ENCODE assay signal across 8 cellular contexts in the genomic region with DNA sequence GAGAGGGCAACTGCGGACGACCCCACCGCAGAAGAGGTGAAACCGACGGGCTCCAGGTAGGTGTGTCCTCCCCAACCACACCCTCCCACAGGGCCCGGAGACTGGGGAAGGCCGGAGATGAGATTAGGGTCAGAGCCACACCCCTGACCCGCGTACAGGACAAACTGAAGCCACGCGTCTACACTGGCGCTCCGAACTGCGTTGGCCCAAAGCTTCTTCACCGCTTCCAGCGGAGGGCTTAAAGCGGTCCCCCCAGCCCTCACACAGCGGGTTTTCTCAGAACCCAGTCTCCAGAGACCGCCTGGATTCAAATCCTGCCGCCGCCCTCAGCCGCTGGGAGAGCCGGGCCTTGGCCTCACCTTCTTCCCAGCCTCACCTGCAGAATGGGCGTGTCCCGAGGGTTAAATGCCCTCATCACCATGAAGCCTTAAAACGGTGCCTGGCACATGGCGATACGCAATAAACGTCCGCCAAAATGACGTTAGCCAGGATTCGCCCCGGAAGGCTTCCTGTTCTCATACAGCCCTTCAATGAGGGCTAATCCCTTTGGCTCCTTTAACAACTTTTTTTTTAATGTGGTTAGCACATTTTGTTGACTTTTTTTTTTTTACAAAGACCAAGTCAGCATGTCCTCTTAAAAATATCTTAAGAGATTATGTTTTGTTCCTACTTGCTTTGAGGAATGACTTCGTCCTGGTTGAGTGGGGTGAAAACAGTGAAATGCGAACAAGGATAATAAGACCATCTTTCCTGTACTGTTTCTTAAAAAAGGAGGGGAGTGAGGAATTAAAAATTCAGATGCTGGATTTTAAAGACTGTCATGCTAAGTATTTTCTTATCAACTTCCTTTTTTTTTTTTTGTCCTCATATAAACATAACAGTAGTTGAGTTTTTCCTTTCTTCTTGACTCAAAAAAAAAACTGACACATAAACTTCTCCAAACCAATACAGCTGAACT. TPM values are rescaled to one million over a fixed set of nuclear protein-coding genes. Genes with fewer than 3 reads are reported as not detected.
DNase-seq lines count a peak whose midpoint lies in the region; ATAC-seq and TF ChIP-seq lines count a peak whose summit lies in the region.

No MANE protein-coding gene starts in this region.

- no peaks in the 10 kb centered on the region for H3K36me3 Mint-ChIP-seq in H9 (ENCODE audit: insufficient read depth in 1 of 3, low read depth in 3 of 3)

- no peak overlapping the region for H3K4me2 ChIP-seq in H9 (ENCODE audit: insufficient read depth, insufficient read length, low read length)

- no peak overlapping the region for H2BK5ac ChIP-seq in H9 (ENCODE audit: insufficient read length, low read length)

- H2BK120ac ChIP-seq in H9 (ENCODE audit: low read depth, low read length, poor library complexity, severe bottlenecking), result peak overlapping the region; percentile 69

- no peaks in the 10 kb centered on the region for H3K23me2 ChIP-seq in H9 (ENCODE audit: insufficient read length, low read depth, low read length, poor library complexity, severe bottlenecking)

- peak overlapping the region; percentile 64 to 95 (median 84) for H3K27ac Mint-ChIP-seq in H9

- H2AFZ ChIP-seq in H9 (ENCODE audit: low read length), result no peak overlapping the region

- H3K4ac ChIP-seq in H9 (ENCODE audit: low read depth, low read length), result no peak overlapping the region

- H4K91ac ChIP-seq in H9 (ENCODE audit: insufficient read length, low read depth, low read length), result peak overlapping the region; percentile 28

- no peak overlapping the region for H3K4me3 Mint-ChIP-seq in H9

- no peak overlapping the region for H4K5ac ChIP-seq in H9 (ENCODE audit: insufficient read length, low read depth, low read length)

- H3T11ph ChIP-seq in H9 (ENCODE audit: low read length), result no peak overlapping the region

- no peaks in the 10 kb centered on the region for H3K79me1 ChIP-seq in H9 (ENCODE audit: insufficient read depth, low read depth, low read length, poor library complexity, severe bottlenecking)

- no peak overlapping the region for H3K23ac ChIP-seq in H9 (ENCODE audit: insufficient read length, low read depth, low read length)

- H2BK15ac ChIP-seq in H9 (ENCODE audit: low read depth, low read length), result no peak overlapping the region

- H3K9me3 ChIP-seq in H9 (ENCODE audit: control insufficient read depth, low read depth, low read length) (no peaks in the 10 kb centered on the region), psoas muscle (no peaks in the 10 kb centered on the region)

- ATAC-seq in esophagus mucosa (peak; percentile 88), psoas muscle (no peak), HG03442 (IDR thresholded peaks at IDR 0.05; ENCODE audit: unreplicated experiment) (no peak), GM19035 (IDR thresholded peaks at IDR 0.05; ENCODE audit: unreplicated experiment) (no peak), HG03354 (IDR thresholded peaks at IDR 0.05; ENCODE audit: poor library complexity, severe bottlenecking, unreplicated experiment) (no peak)

- H3K36me3 ChIP-seq in psoas muscle (ENCODE audit: insufficient read depth in 1 of 2, low read depth in 1 of 2), result no peaks in the 10 kb centered on the region

- no peak for TF ChIP-seq CTCF in H9 (conservative IDR thresholded peaks at IDR 0.05)
- no peak for TF ChIP-seq CTCF in psoas muscle (IDR thresholded peaks at IDR 0.05)

- no peak overlapping the region; the same call in 1 of the 2 replicates for H3K14ac ChIP-seq in H9 (ENCODE audit: insufficient read depth, low read length)

- no peaks in the 10 kb centered on the region for H3K27me3 ChIP-seq in H9 (ENCODE audit: insufficient read depth, low read length)
- no peaks in the 10 kb centered on the region for H3K27me3 ChIP-seq in psoas muscle (ENCODE audit: insufficient read depth in 3 of 3, low read length in 2 of 3)

- H4K20me1 ChIP-seq in H9 (ENCODE audit: control insufficient read depth, insufficient read depth, insufficient read length), result no peaks in the 10 kb centered on the region

- peaks cover 37 to 38% of the 10 kb centered on the region in 2 experiments for H3K4me1 Mint-ChIP-seq in H9

- H3K56ac ChIP-seq in H9 (ENCODE audit: insufficient read length, low read depth, low read length), result no peak overlapping the region

- H4K8ac ChIP-seq in H9 (replicated peaks; ENCODE audit: insufficient read length, low read depth, low read length), result no peak overlapping the region

- H3K4me1 ChIP-seq in H9 (ENCODE audit: insufficient read depth, low read length) (peaks cover 4% of the 10 kb centered on the region; the same call in 1 of the 2 replicates), psoas muscle (peaks cover 7% of the 10 kb centered on the region)

- in situ Hi-C loops in KBM-7 (cut with MboI; ENCODE audit: low pct_unique_long_range_greater_than_20kb, low sequenced_read_pairs), result no loop called here

- H3K79me2 ChIP-seq in H9 (ENCODE audit: insufficient read depth, low read length), result no peaks in the 10 kb centered on the region

- H3K18ac ChIP-seq in H9 (ENCODE audit: insufficient read length, low read depth, low read length), result peak overlapping the region; percentile 82

- no peaks in the 10 kb centered on the region for H3K27me3 Mint-ChIP-seq in H9 (ENCODE audit: low read depth)

- peak overlapping the region; percentile 51 for H2BK20ac ChIP-seq in H9 (ENCODE audit: low read depth, low read length, poor library complexity, severe bottlenecking)

- no peak overlapping the region for H3K9ac ChIP-seq in H9 (ENCODE audit: extremely low read depth, insufficient read length, low read length)

- DNase-seq in H9 (peak; percentile 57), T-helper 9 cell (peak; percentile 16), psoas muscle (peak in 1 of 2 donors; percentile 61), KBM-7 (no peak)

- H3K4me3 ChIP-seq in psoas muscle, result no peak overlapping the region

- H3K27ac ChIP-seq in H9 (ENCODE audit: insufficient read length, low read depth, low read length) (no peak overlapping the region), psoas muscle (peak overlapping the region; percentile 17)

- no peaks in the 10 kb centered on the region for H3K9me3 Mint-ChIP-seq in H9

- intact Hi-C loops in psoas muscle (cut with DNase I), result no loop called here

- no peak overlapping the region for H2AK5ac ChIP-seq in H9 (ENCODE audit: insufficient read length, low read length)

- WGBS in H9 (ENCODE audit: extremely low coverage, insufficient read length, low lambda C conversion rate), result no CpG with 5 or more reads among the region's 35 CpGs
- 77 to 87% (median 78%) methylated on average over 35 of the region's 35 CpGs for WGBS in psoas muscle, 3 donors

- no peak overlapping the region for H2BK12ac ChIP-seq in H9 (ENCODE audit: insufficient read length, low read depth, low read length)

RNA-seq across cellular contexts. Expression of a gene that starts 15.1 kb away (rescaled TPM):
- total RNA-seq in H9 (2021) (79.2 and 82.8 TPM in 2 replicates), esophagus mucosa (30.4 TPM), psoas muscle (1 to 10 TPM; 4.0 to 8.1 (median 6.1) TPM)
- polyA plus RNA-seq in psoas muscle, result 1 to 10 TPM; 1.7 to 4.3 (median 2.6) TPM
